Comparison of ENCODE assay signal across 11 cellular contexts in the genomic region with DNA sequence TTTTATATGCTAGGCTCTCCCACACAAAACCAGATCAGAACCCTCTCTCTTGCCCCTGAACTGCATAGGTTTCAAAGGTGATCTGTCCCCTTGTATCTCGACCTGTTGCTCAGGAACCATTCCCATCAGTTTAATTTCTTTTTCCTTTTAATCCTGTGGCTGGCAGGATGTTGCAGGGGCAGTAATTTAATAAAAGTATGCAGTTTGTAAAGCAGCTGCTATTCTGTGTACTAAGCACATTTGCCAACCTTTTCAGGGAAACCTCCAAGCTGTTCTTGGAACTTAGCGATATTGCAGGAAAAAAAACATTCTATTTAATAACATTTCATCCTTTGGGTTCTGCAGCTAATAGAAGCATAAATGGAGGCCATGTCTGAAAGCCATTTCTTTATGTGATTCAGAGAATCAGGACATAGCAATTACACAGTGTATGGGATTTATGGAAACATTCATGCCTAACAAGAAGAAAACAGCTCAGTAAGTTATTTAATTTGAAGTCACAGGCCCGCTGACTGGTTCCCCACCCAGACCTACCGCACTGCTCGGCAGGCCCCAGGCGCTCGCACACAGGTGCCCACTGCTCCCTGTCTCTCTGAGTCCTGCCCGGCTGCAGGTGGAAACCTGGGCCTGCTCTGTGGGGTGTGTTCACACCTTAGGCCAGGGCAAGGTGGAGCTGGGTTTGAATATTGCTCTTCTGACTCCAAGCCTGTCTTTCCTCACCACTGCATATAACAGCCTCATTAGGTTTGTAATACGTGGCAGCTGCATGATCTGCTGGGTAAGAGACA.
"Had no signal": no experiment of that assay in that cellular context is flagged by ENCODE, and none has a peak within 500 bp of the region (broad histone marks: within the 10 kb centered on the region; RNA-seq: fewer than 3 reads in every experiment).

No MANE protein-coding gene starts in this region.

- H3K27me3 Mint-ChIP-seq: activated naive CD8-positive, alpha-beta T cell had no signal

- ATAC-seq: esophagus mucosa had no signal

- DNase-seq: activated T-cell treated with anti-CD3 and anti-CD28 coated beads, Interleukin-2, amount 50 U/mL, for 1 hour; amygdala; mammary epithelial cell; ovary; stimulated activated CD4-positive, alpha-beta T cell treated with anti-CD3 and anti-CD28 coated beads, Interleukin-4, amount 100 ng/mL, for 4 hours; stomach; uterus had no signal

- H3K36me3 ChIP-seq: ovary, stomach, uterus had no signal

- H3K27ac ChIP-seq: ovary, stomach, uterus had no signal

- H3K4me3 ChIP-seq: ovary, stomach, uterus had no signal

- H3K27me3 ChIP-seq: ovary, stomach, uterus had no signal

- H3K36me3 Mint-ChIP-seq: activated naive CD8-positive, alpha-beta T cell had no signal

- H3K9me3 Mint-ChIP-seq: nephron; T-helper 2 cell treated with Interferon-gamma antibody and Interleukin-4, amounts not matched to agents 5 μg/mL and 100 μg/mL, for 36 hours had no signal

- H3K27ac Mint-ChIP-seq: activated naive CD8-positive, alpha-beta T cell; T-helper 2 cell treated with Interferon-gamma antibody and Interleukin-4, amounts not matched to agents 5 μg/mL and 100 μg/mL, for 36 hours had no signal

- H3K9me3 ChIP-seq: ovary, stomach, uterus had no signal

- H3K4me3 Mint-ChIP-seq: activated naive CD8-positive, alpha-beta T cell; nephron; T-helper 2 cell treated with Interferon-gamma antibody and Interleukin-4, amounts not matched to agents 5 μg/mL and 100 μg/mL, for 36 hours had no signal
